In genomic region chr9:107086460-107086859, GRCh38 we compare ENCODE assay signal across 33 cellular contexts.
DNase-seq lines count a peak whose midpoint lies in the region; ATAC-seq, FAIRE-seq and TF ChIP-seq lines count a peak whose summit lies in the region.
"Had no signal": no experiment of that assay in that cellular context is flagged by ENCODE, and none has a peak within 500 bp of the region (broad histone marks: within the 10 kb centered on the region; RNA-seq: fewer than 3 reads in every experiment).

No MANE protein-coding gene starts in this region.

- dilution Hi-C loops in IMR-90 (cut with HindIII; ENCODE audit: low sequenced_read_pairs, unreplicated experiment), result no loop called here

- no peaks in the 10 kb centered on the region for H3K79me2 ChIP-seq in HepG2 (ENCODE audit: insufficient read depth, low read length)
- no peaks in the 10 kb centered on the region for H3K79me2 ChIP-seq in K562 (ENCODE audit: control insufficient read depth, insufficient read depth, low read length)

- H2AFZ ChIP-seq in HepG2 (ENCODE audit: low read length) (no peak overlapping the region), IMR-90 (replicated peaks; ENCODE audit: low read length, poor library complexity) (no peak overlapping the region), K562 (ENCODE audit: low read depth, low read length) (no peak overlapping the region)

- H4K5ac ChIP-seq in IMR-90 (ENCODE audit: low read depth, low read length), result no peak overlapping the region

- DNase-seq in HepG2 (ENCODE audit: low spot score) (no peak), right lobe of liver (no peak), A549 (ENCODE audit: low read depth in 1 of 2, low spot score in 1 of 2) (no peak), IMR-90 (no peak), K562 (ENCODE audit: extremely low read depth in 1 of 4, low spot score in 3 of 4) (no peak), adrenal gland (no peak), superior temporal gyrus (ENCODE audit: extremely low spot score) (no peak)
- no peak for DNase-seq in stimulated activated CD4-positive, alpha-beta T cell treated with anti-CD3 and anti-CD28 coated beads, Interleukin-4, amount 100 ng/mL, for 1 hour
- DNase-seq: 8988T; ACHN; AML-193; BE2C; C1 segment of cervical spinal cord; Caco-2; Calu3; CD4-positive, alpha-beta memory T cell; CD4-positive, alpha-beta T cell; CD4-positive, CD25-positive, alpha-beta regulatory T cell; CD8-positive, alpha-beta memory T cell; CD8-positive, alpha-beta T cell; COR-L47; DMS 273 treated with DMSO at 0.1 percent for 48 hours; DMS153; DMS53; DMS79; DMS79 treated with DMSO at 0.1 percent for 48 hours; DND-41; EL had no signal

- no peak overlapping the region for H2BK5ac ChIP-seq in IMR-90 (ENCODE audit: low read depth, low read length, poor library complexity, severe bottlenecking)

- no peak overlapping the region for H3K23ac ChIP-seq in IMR-90 (ENCODE audit: low read depth, low read length)

- H3K9me1 ChIP-seq in IMR-90 (ENCODE audit: insufficient read depth, low read length), result no peaks in the 10 kb centered on the region
- H3K9me1 ChIP-seq in K562 (ENCODE audit: control insufficient read depth, insufficient read depth, low read length), result no peaks in the 10 kb centered on the region

- FAIRE-seq in HepG2 (lab: Jason Lieb, UNC) (no peak), A549 (lab: Jason Lieb, UNC) (no peak), K562 (lab: Jason Lieb, UNC) (no peak)
- FAIRE-seq: A204.1 had no signal

- POLR2A ChIA-PET in HepG2 (lab: Yijun Ruan, JAX), result no interaction called here
- POLR2A ChIA-PET in A549 (lab: Yijun Ruan, JAX), result no interaction called here
- POLR2A ChIA-PET in IMR-90 (lab: Charles Lee; ENCODE audit: unreplicated experiment), result no interaction called here
- POLR2A ChIA-PET in K562 (lab: Yijun Ruan, JAX), result no interaction called here

- H3K27me3 ChIP-seq in HepG2 (ENCODE audit: control insufficient read depth in 1 of 2, insufficient read depth in 2 of 2, low read length in 2 of 2) (no peaks in the 10 kb centered on the region; a peak in 1 of 5 replicates), right lobe of liver (no peaks in the 10 kb centered on the region), IMR-90 (ENCODE audit: control insufficient read depth, insufficient read depth, low read length) (0 out of 2 replicates have a peak, but pooled peaks cover 2% of the 10 kb centered on the region), K562 (ENCODE audit: control insufficient read depth in 2 of 2, insufficient read depth in 2 of 2, low read length in 2 of 2) (no peaks in the 10 kb centered on the region), adrenal gland (no peaks in the 10 kb centered on the region)
- H3K27me3 ChIP-seq: BLaER1; BLaER1 treated with 17β-estradiol and CSF1 and Interleukin-3, amounts not matched to agents 10 nM and 100 nM had no signal

- in situ Hi-C loops in HepG2 (cut with HindIII; ENCODE audit: extremely low pct_ligation_motif_present, low pct_unique_long_range_greater_than_20kb) (no loop called here), IMR-90 (cut with MboI; ENCODE audit: low sequenced_read_pairs) (no loop called here), K562 (cut with MboI) (no loop called here)

- H3K9me3 ChIP-seq in HepG2 (ENCODE audit: low read length) (no peaks in the 10 kb centered on the region), right lobe of liver (no peaks in the 10 kb centered on the region), A549 (no peaks in the 10 kb centered on the region), IMR-90 (ENCODE audit: control insufficient read depth, insufficient read depth, low read length) (no peaks in the 10 kb centered on the region), K562 (replicated peaks; ENCODE audit: control insufficient read depth, insufficient read depth, low read depth, low read length) (no peaks in the 10 kb centered on the region), adrenal gland (replicated peaks in 1 of 3) (no peaks in the 10 kb centered on the region)
- H3K9me3 ChIP-seq: BE2C, BLaER1 had no signal

- H2AK5ac ChIP-seq in IMR-90 (ENCODE audit: low read depth, low read length), result no peak overlapping the region

- no peak for TF ChIP-seq EP300 in HepG2 (IDR thresholded peaks at IDR 0.05; ENCODE audit: low read depth in 2 of 2, low read length in 2 of 2)
- no peak for TF ChIP-seq EP300 in HepG2 (CRISPR knock-in tag; IDR thresholded peaks at IDR 0.05; ENCODE audit: borderline replicate concordance)
- no peak for TF ChIP-seq EP300 in A549 (IDR thresholded peaks at IDR 0.05)
- TF ChIP-seq EP300 in K562 (IDR thresholded peaks at IDR 0.05; ENCODE audit: low read length), result no peak

- no peak overlapping the region for H4K91ac ChIP-seq in IMR-90 (ENCODE audit: insufficient read depth, low read depth, low read length)

- no peak for TF ChIP-seq POLR2A in HepG2 (IDR thresholded peaks at IDR 0.05; ENCODE audit: insufficient read depth in 1 of 2, low read depth in 2 of 2, low read length in 2 of 2)
- TF ChIP-seq POLR2A in right lobe of liver (IDR thresholded peaks at IDR 0.05), result no peak
- TF ChIP-seq POLR2A in A549 (IDR thresholded peaks at IDR 0.05; ENCODE audit: low read length), result no peak
- TF ChIP-seq POLR2A in IMR-90 (IDR thresholded peaks at IDR 0.05; ENCODE audit: low read depth, low read length), result no peak
- no peak for TF ChIP-seq POLR2A in K562 (conservative IDR thresholded peaks at IDR 0.05)
- no peak for TF ChIP-seq POLR2A in adrenal gland (IDR thresholded peaks at IDR 0.05)

- no peaks in the 10 kb centered on the region for H3K79me1 ChIP-seq in IMR-90 (ENCODE audit: low read depth in 1 of 2, low read length in 2 of 2)

- H3K36me3 ChIP-seq in HepG2 (replicated peaks in 1 of 2; ENCODE audit: control insufficient read depth in 1 of 2, insufficient read depth in 2 of 2, low read length in 2 of 2) (no peaks in the 10 kb centered on the region), right lobe of liver (no peaks in the 10 kb centered on the region), IMR-90 (ENCODE audit: control insufficient read depth, insufficient read depth, low read length) (no peaks in the 10 kb centered on the region), K562 (ENCODE audit: control insufficient read depth, insufficient read depth, low read length) (no peaks in the 10 kb centered on the region), adrenal gland (replicated peaks in 1 of 2) (no peaks in the 10 kb centered on the region)
- H3K36me3 ChIP-seq: BE2C; BLaER1; BLaER1 treated with 17β-estradiol and CSF1 and Interleukin-3, amounts not matched to agents 10 nM and 100 nM had no signal

- H3K9ac ChIP-seq in HepG2 (ENCODE audit: insufficient read depth, low read depth, low read length) (no peak overlapping the region), IMR-90 (ENCODE audit: low read depth, low read length) (no peak overlapping the region), K562 (ENCODE audit: insufficient read depth in 1 of 2, low read depth in 2 of 2, low read length in 2 of 2) (no peak overlapping the region)
- H3K9ac ChIP-seq: BLaER1; BLaER1 treated with 17β-estradiol and CSF1 and Interleukin-3, amounts not matched to agents 10 nM and 100 nM had no signal

- H4K20me1 ChIP-seq in HepG2 (ENCODE audit: insufficient read depth, low read length) (no peaks in the 10 kb centered on the region), IMR-90 (ENCODE audit: insufficient read depth, low read length) (no peaks in the 10 kb centered on the region), K562 (replicated peaks; ENCODE audit: control insufficient read depth, insufficient read depth, low read length) (no peaks in the 10 kb centered on the region)
- H4K20me1 ChIP-seq: BLaER1; BLaER1 treated with 17β-estradiol and CSF1 and Interleukin-3, amounts not matched to agents 10 nM and 100 nM had no signal

- H3K4me3 ChIP-seq in HepG2 (replicated peaks in 1 of 3; ENCODE audit: insufficient read depth in 1 of 3, low read depth in 2 of 3, low read length in 3 of 3) (no peak overlapping the region), right lobe of liver (no peak overlapping the region), A549 (no peak overlapping the region), IMR-90 (ENCODE audit: insufficient read depth, low read depth, low read length) (no peak overlapping the region), K562 (no peak overlapping the region), adrenal gland (no peak overlapping the region)
- H3K4me3 ChIP-seq: BLaER1; BLaER1 treated with 17β-estradiol and CSF1 and Interleukin-3, amounts not matched to agents 10 nM and 100 nM had no signal

- TF ChIP-seq RAD21 in HepG2 (CRISPR knock-in tag; IDR thresholded peaks at IDR 0.05) (no peak), A549 (conservative IDR thresholded peaks at IDR 0.05 in 1 of 2, IDR thresholded peaks at IDR 0.05 in 1 of 2) (no peak), IMR-90 (IDR thresholded peaks at IDR 0.05; ENCODE audit: low read length) (no peak), K562 (CRISPR knock-in tag; conservative IDR thresholded peaks at IDR 0.05 in 1 of 2, IDR thresholded peaks at IDR 0.05 in 1 of 2) (no peak)

- H3K4me1 ChIP-seq in HepG2 (ENCODE audit: insufficient read depth, low read length) (no peaks in the 10 kb centered on the region), right lobe of liver (no peaks in the 10 kb centered on the region), A549 (no peaks in the 10 kb centered on the region), IMR-90 (ENCODE audit: control insufficient read depth, insufficient read depth, low read length) (no peaks in the 10 kb centered on the region), K562 (replicated peaks in 1 of 2; ENCODE audit: control insufficient read depth in 2 of 2, insufficient read depth in 2 of 2, low read length in 2 of 2) (no peaks in the 10 kb centered on the region), adrenal gland (replicated peaks in 1 of 2) (no peaks in the 10 kb centered on the region)
- H3K4me1 ChIP-seq: BE2C; BLaER1; BLaER1 treated with 17β-estradiol and CSF1 and Interleukin-3, amounts not matched to agents 10 nM and 100 nM; Caco-2 had no signal

- no peak for TF ChIP-seq CTCF in HepG2 (CRISPR knock-in tag; IDR thresholded peaks at IDR 0.05)
- no peak for TF ChIP-seq CTCF in right lobe of liver (IDR thresholded peaks at IDR 0.05)
- no peak for TF ChIP-seq CTCF in A549 (IDR thresholded peaks at IDR 0.05)
- TF ChIP-seq CTCF in IMR-90 (conservative IDR thresholded peaks at IDR 0.05; ENCODE audit: low read depth, low read length), result no peak
- TF ChIP-seq CTCF in K562 (IDR thresholded peaks at IDR 0.05 in 2 of 3, conservative IDR thresholded peaks at IDR 0.05 in 1 of 3; ENCODE audit: insufficient read depth in 2 of 3, low read depth in 1 of 3, low read length in 3 of 3), result no peak
- no peak for TF ChIP-seq CTCF in adrenal gland (IDR thresholded peaks at IDR 0.05)

- H3K4me2 ChIP-seq in HepG2 (ENCODE audit: low read depth, low read length), result no peak overlapping the region
- H3K4me2 ChIP-seq in A549, result no peak overlapping the region
- no peak overlapping the region for H3K4me2 ChIP-seq in IMR-90 (ENCODE audit: low read depth, low read length)
- no peak overlapping the region for H3K4me2 ChIP-seq in K562 (ENCODE audit: insufficient read depth, low read length)
- H3K4me2 ChIP-seq: BLaER1; BLaER1 treated with 17β-estradiol and CSF1 and Interleukin-3, amounts not matched to agents 10 nM and 100 nM had no signal

- no peak overlapping the region for H2AK9ac ChIP-seq in IMR-90 (replicated peaks; ENCODE audit: low read depth, low read length, poor library complexity)

- CTCF ChIA-PET in HepG2 (lab: Yijun Ruan, JAX; ENCODE audit: low intra/inter-chr PET ratio, low total read pairs) (no interaction called here), A549 (lab: Yijun Ruan, JAX) (no interaction called here), IMR-90 (lab: Yijun Ruan, JAX) (interaction anchor here (0.6 kb wide), 1 partner anchor 51 kb away, joined by 3 read pairs; no protein-coding TSS in a partner anchor), K562 (lab: Yijun Ruan, JAX; ENCODE audit: low intra/inter-chr PET ratio) (no interaction called here)

- no peak for ATAC-seq in HepG2
- ATAC-seq in right lobe of liver, result no peak
- ATAC-seq in A549, result no peak
- ATAC-seq in IMR-90 (ENCODE audit: low read depth), result no peak
- ATAC-seq in K562, result no peak
- ATAC-seq: CD8-positive, alpha-beta T cell had no signal

- H3K4ac ChIP-seq in IMR-90 (ENCODE audit: low read depth, low read length), result no peak overlapping the region

- H3K18ac ChIP-seq in IMR-90 (ENCODE audit: low read depth, low read length), result no peak overlapping the region

- no TSS peak for BruUV-seq in HepG2 (replicated peaks; lab: Mats Ljungman, UMichigan)
- no TSS peak for BruUV-seq in IMR-90 (replicated peaks; lab: Mats Ljungman, UMichigan)
- BruUV-seq in K562 (replicated peaks; lab: Mats Ljungman, UMichigan), result no TSS peak

- no peak overlapping the region for H2BK20ac ChIP-seq in IMR-90 (ENCODE audit: low read depth, low read length)

- intact Hi-C loops in HepG2 (cut with micrococcal nuclease; ENCODE audit: unreplicated experiment) (no loop called here), right lobe of liver (cut with DNase I) (no loop called here), IMR-90 (cut with micrococcal nuclease) (no loop called here), K562 (cut with micrococcal nuclease) (no loop called here), adrenal gland (cut with DNase I) (no loop called here)

- H3K56ac ChIP-seq in IMR-90 (ENCODE audit: extremely low read depth, insufficient read depth, low read length), result no peak overlapping the region

- 5% methylated on average over 2 of the region's 2 CpGs for WGBS in HepG2 (ENCODE audit: low lambda C conversion rate)
- 31% methylated on average over 2 of the region's 2 CpGs for WGBS in right lobe of liver (ENCODE audit: insufficient coverage, low coverage, low lambda C conversion rate, missing lambda C conversion rate)
- 3% methylated on average over 2 of the region's 2 CpGs for WGBS in A549 (ENCODE audit: missing lambda C conversion rate)
- WGBS in IMR-90 (ENCODE audit: extremely low coverage in 2 of 2, insufficient read length in 1 of 2), 2 experiments, result no CpG with 5 or more reads among the region's 2 CpGs
- 0% methylated on average over 2 of the region's 2 CpGs for WGBS in K562 (ENCODE audit: insufficient coverage, low coverage, missing lambda C conversion rate)
- WGBS in adrenal gland, 4 donors, result 39 to 81% (median 67%) methylated on average over 2 of the region's 2 CpGs

- H2BK15ac ChIP-seq in IMR-90 (ENCODE audit: low read depth, low read length), result no peak overlapping the region

- H3K14ac ChIP-seq in IMR-90 (replicated peaks; ENCODE audit: low read depth, low read length), result no peak overlapping the region

- H2BK120ac ChIP-seq in IMR-90 (ENCODE audit: low read depth, low read length), result no peak overlapping the region

- H4K8ac ChIP-seq in IMR-90 (ENCODE audit: low read depth in 2 of 2, low read length in 2 of 2), result no peak overlapping the region

- H3K27ac ChIP-seq in HepG2 (ENCODE audit: extremely low read length, insufficient read depth, low read length), result no peak overlapping the region
- H3K27ac ChIP-seq in right lobe of liver, result no peak overlapping the region
- no peak overlapping the region for H3K27ac ChIP-seq in A549
- no peak overlapping the region for H3K27ac ChIP-seq in IMR-90 (ENCODE audit: insufficient read depth, low read length)
- no peak overlapping the region for H3K27ac ChIP-seq in K562 (ENCODE audit: extremely low read depth, low read depth, low read length)
- no peak overlapping the region for H3K27ac ChIP-seq in adrenal gland
- H3K27ac ChIP-seq: 22Rv1; BLaER1; BLaER1 treated with 17β-estradiol and CSF1 and Interleukin-3, amounts not matched to agents 10 nM and 100 nM; C4-2B had no signal

Comparison
In these comparisons a context has a peak if more than half of its experiments do, and no peak if none do; other contexts are left out.
1. Of the 241 proteins assayed by ChIP-seq in both HepG2 and K562: peak only in HepG2: none; only in K562: none; in both: MAFF and MAFK; in neither: 239.